ENCODE assay signal across 13 cellular contexts in the genomic region with DNA sequence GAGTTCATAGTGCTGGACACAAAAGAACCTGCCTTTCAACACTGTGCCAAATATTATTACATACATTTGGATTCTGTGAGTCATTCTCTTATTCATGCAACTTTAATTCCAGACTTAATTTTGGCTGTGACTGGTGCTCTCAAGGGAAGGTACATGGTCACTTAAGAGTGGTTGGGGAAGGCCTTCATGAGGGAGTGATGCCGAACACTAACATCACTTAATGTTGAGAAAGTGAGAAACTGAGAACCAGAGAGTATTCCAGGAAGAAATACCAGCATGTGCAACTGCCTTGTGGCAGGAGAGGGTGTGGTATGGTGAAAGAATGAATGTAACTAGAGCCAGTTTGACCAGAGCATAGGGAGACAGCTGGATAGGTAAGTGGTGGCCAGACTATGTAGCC. TPM values are rescaled to one million over a fixed set of nuclear protein-coding genes. Genes with fewer than 3 reads are reported as not detected.
DNase-seq lines count a peak whose midpoint lies in the region; ATAC-seq and TF ChIP-seq lines count a peak whose summit lies in the region.
"Had no signal": no experiment of that assay in that cellular context is flagged by ENCODE, and none has a peak within 500 bp of the region (broad histone marks: within the 10 kb centered on the region; RNA-seq: fewer than 3 reads in every experiment).

No MANE protein-coding gene starts in this region.

- H3K27ac ChIP-seq in GM23248 = peak overlapping the region; percentile 36
- no peak overlapping the region for H3K27ac ChIP-seq in RWPE2 (ENCODE audit: poor library complexity, severe bottlenecking)
- no peak overlapping the region for H3K27ac ChIP-seq in psoas muscle
- H3K27ac ChIP-seq in suprapubic skin = no peak overlapping the region
- H3K27ac ChIP-seq: esophagus squamous epithelium, SK-N-MC had no signal

- peaks cover 28% of the 10 kb centered on the region for H3K36me3 Mint-ChIP-seq in mesothelial cell of epicardium

- DNase-seq in GM23248 = peak; percentile 80
- DNase-seq in RWPE2 (ENCODE audit: low spot score) = no peak
- DNase-seq in fibroblast of mammary gland (ENCODE audit: low read depth) = peak; percentile 75
- DNase-seq in psoas muscle = no peak
- no peak for DNase-seq in suprapubic skin (ENCODE audit: low spot score in 2 of 2)
- DNase-seq in mesothelial cell of epicardium (ENCODE audit: low spot score in 2 of 2, unreplicated experiment in 2 of 2) = no peak
- DNase-seq: activated naive CD4-positive, alpha-beta T cell treated with Interleukin-2 at 50 U/mL for 16 hours; CD4-positive, alpha-beta memory T cell; esophagus squamous epithelium had no signal

- H3K4me1 ChIP-seq in GM23248 (ENCODE audit: insufficient read depth) (peaks cover 14% of the 10 kb centered on the region), RWPE2 (ENCODE audit: insufficient read depth, poor library complexity, severe bottlenecking) (no peaks in the 10 kb centered on the region), psoas muscle (no peaks in the 10 kb centered on the region), suprapubic skin (no peaks in the 10 kb centered on the region)

- no peak overlapping the region for H3K4me2 ChIP-seq in GM23248 (ENCODE audit: unreplicated experiment)

- H3K27me3 Mint-ChIP-seq in mesothelial cell of epicardium (ENCODE audit: low read depth) = no peaks in the 10 kb centered on the region
- H3K27me3 Mint-ChIP-seq: CD4-positive, alpha-beta memory T cell; stimulated activated naive CD8-positive, alpha-beta T cell treated with anti-CD3 and anti-CD28 coated beads, Interleukin-15, Interleukin-2, amounts not matched to agents 100 ng/mL and 50 ng/mL, for 24 hours had no signal

- H3K36me3 ChIP-seq in GM23248 (ENCODE audit: low read depth) (0 out of 2 replicates have a peak, but pooled peaks cover 3% of the 10 kb centered on the region), RWPE2 (ENCODE audit: low read depth) (peaks cover 7% of the 10 kb centered on the region; the same call in 1 of the 2 replicates), psoas muscle (ENCODE audit: insufficient read depth in 1 of 2, low read depth in 1 of 2) (peaks cover 4 to 10% of the 10 kb centered on the region in 2 donors), suprapubic skin (peaks cover 30% of the 10 kb centered on the region)

- H3K27ac Mint-ChIP-seq in mesothelial cell of epicardium = no peak overlapping the region
- H3K27ac Mint-ChIP-seq: CD4-positive, alpha-beta memory T cell; stimulated activated naive CD8-positive, alpha-beta T cell treated with anti-CD3 and anti-CD28 coated beads, Interleukin-15, Interleukin-2, amounts not matched to agents 100 ng/mL and 50 ng/mL, for 24 hours had no signal

- no peaks in the 10 kb centered on the region for H3K9me2 ChIP-seq in GM23248 (ENCODE audit: insufficient read depth)

- in situ Hi-C loops in GM23248 (cut with MboI) = no loop called here

- H3K9me3 ChIP-seq in GM23248 (ENCODE audit: low read depth) (no peaks in the 10 kb centered on the region), RWPE2 (ENCODE audit: severe bottlenecking) (no peaks in the 10 kb centered on the region), psoas muscle (no peaks in the 10 kb centered on the region), suprapubic skin (no peaks in the 10 kb centered on the region)
- H3K9me3 ChIP-seq: esophagus squamous epithelium had no signal

- H3K27me3 ChIP-seq in GM23248 (replicated peaks; ENCODE audit: insufficient read depth) (no peaks in the 10 kb centered on the region), RWPE2 (ENCODE audit: insufficient read depth, poor library complexity, severe bottlenecking) (no peaks in the 10 kb centered on the region), psoas muscle (ENCODE audit: insufficient read depth in 3 of 3, low read length in 2 of 3) (no peaks in the 10 kb centered on the region), suprapubic skin (no peaks in the 10 kb centered on the region)
- H3K27me3 ChIP-seq: esophagus squamous epithelium had no signal

- TF ChIP-seq CTCF in RWPE2 (IDR thresholded peaks at IDR 0.05; ENCODE audit: poor library complexity, severe bottlenecking) (no peak), fibroblast of mammary gland (conservative IDR thresholded peaks at IDR 0.05; ENCODE audit: control insufficient read depth, insufficient read depth, low read depth, low read length) (no peak), psoas muscle (IDR thresholded peaks at IDR 0.05) (no peak), suprapubic skin (IDR thresholded peaks at IDR 0.05) (no peak), mesothelial cell of epicardium (IDR thresholded peaks at IDR 0.05; ENCODE audit: unreplicated experiment) (no peak)

- peaks cover 12% of the 10 kb centered on the region; the same call in 1 of the 2 replicates for H3F3A ChIP-seq in GM23248 (ENCODE audit: insufficient read depth)

- no peak for TF ChIP-seq EP300 in suprapubic skin (IDR thresholded peaks at IDR 0.05)

- no peaks in the 10 kb centered on the region for H3K79me2 ChIP-seq in GM23248 (ENCODE audit: insufficient read depth)

- no peaks in the 10 kb centered on the region for H3K9me3 Mint-ChIP-seq in mesothelial cell of epicardium
- H3K9me3 Mint-ChIP-seq: stimulated activated naive CD8-positive, alpha-beta T cell treated with anti-CD3 and anti-CD28 coated beads, Interleukin-15, Interleukin-2, amounts not matched to agents 100 ng/mL and 50 ng/mL, for 24 hours had no signal

- no peak overlapping the region for H2AFZ ChIP-seq in GM23248

- H3K4me1 Mint-ChIP-seq in mesothelial cell of epicardium = no peaks in the 10 kb centered on the region

- H3K9ac ChIP-seq in GM23248 = no peak overlapping the region

- 50 to 59% methylated on average over 1 of the region's 1 CpG for WGBS in GM23248 (ENCODE audit: low coverage in 1 of 2, low lambda C conversion rate in 2 of 2, missing lambda C conversion rate in 2 of 2), 2 experiments
- 87 to 95% (median 92%) methylated on average over 1 of the region's 1 CpG for WGBS in psoas muscle, 3 donors
- WGBS in suprapubic skin = 83% methylated on average over 1 of the region's 1 CpG

- no peak overlapping the region for H3K4me3 Mint-ChIP-seq in mesothelial cell of epicardium
- H3K4me3 Mint-ChIP-seq: CD4-positive, alpha-beta memory T cell; stimulated activated naive CD8-positive, alpha-beta T cell treated with anti-CD3 and anti-CD28 coated beads, Interleukin-15, Interleukin-2, amounts not matched to agents 100 ng/mL and 50 ng/mL, for 24 hours had no signal

- ATAC-seq in RWPE2 (ENCODE audit: low read depth) = peak; percentile 87
- ATAC-seq in psoas muscle = peak in 3 of 4 donors; percentile 62 to 75 (median 70)
- ATAC-seq in HG02840 (IDR thresholded peaks at IDR 0.05; ENCODE audit: low FRiP score, unreplicated experiment) = no peak
- no peak for ATAC-seq in HG03135 (IDR thresholded peaks at IDR 0.05; ENCODE audit: unreplicated experiment)

- 0 out of 2 replicates have a peak, but pooled peaks cover 3% of the 10 kb centered on the region for H4K20me1 ChIP-seq in GM23248 (ENCODE audit: insufficient read depth)

- H3K4me3 ChIP-seq in GM23248 (no peak overlapping the region), RWPE2 (ENCODE audit: severe bottlenecking) (no peak overlapping the region), fibroblast of mammary gland (ENCODE audit: control insufficient read depth, low read depth, low read length) (no peak overlapping the region), psoas muscle (no peak overlapping the region), suprapubic skin (no peak overlapping the region)
- H3K4me3 ChIP-seq: esophagus squamous epithelium, SK-N-MC had no signal

- intact Hi-C loops in psoas muscle (cut with DNase I) = no loop called here

- TF ChIP-seq POLR2A in suprapubic skin (IDR thresholded peaks at IDR 0.05) = no peak

RNA-seq across cellular contexts. Expression of gene FHDC1, which starts 41.5 kb away (rescaled TPM):
- 0.22 and 0.25 TPM in 2 replicates for total RNA-seq in GM23248 (2014; rRNA removed; shearing (Covaris generic))
- 0.43 and 0.51 TPM in 2 replicates for polyA plus RNA-seq in GM23248 (2016; fragmentation: Nextera tagmentation; extraction: Ambion mirVana)
- total RNA-seq in psoas muscle = under 1 TPM; 0.27 to 0.54 (median 0.33) TPM
- 1 to 10 TPM in 1 of 3 donors, under 1 TPM in 2; 0.31 to 2.8 (median 0.52) TPM for polyA plus RNA-seq in psoas muscle
- total RNA-seq in suprapubic skin = 10 to 100 TPM; 21.9 to 39.6 (median 28.7) TPM
- 4.2 to 4.6 TPM (median 4.3 TPM) in 3 replicates for total RNA-seq in mesothelial cell of epicardium

Comparison
In these comparisons a context has a peak if more than half of its experiments do, and no peak if none do; other contexts are left out.
1. DNase-seq: peak in GM23248 (single experiment) and fibroblast of mammary gland (single experiment); none in RWPE2 (single experiment), psoas muscle (0 of 2), suprapubic skin (0 of 2) and mesothelial cell of epicardium (0 of 2).
2. ATAC-seq: peak in RWPE2 (single experiment) and psoas muscle (3 of 4); none in HG02840 (single experiment) and HG03135 (single experiment).